ENCODE assay signal across 13 cellular contexts in the genomic region with DNA sequence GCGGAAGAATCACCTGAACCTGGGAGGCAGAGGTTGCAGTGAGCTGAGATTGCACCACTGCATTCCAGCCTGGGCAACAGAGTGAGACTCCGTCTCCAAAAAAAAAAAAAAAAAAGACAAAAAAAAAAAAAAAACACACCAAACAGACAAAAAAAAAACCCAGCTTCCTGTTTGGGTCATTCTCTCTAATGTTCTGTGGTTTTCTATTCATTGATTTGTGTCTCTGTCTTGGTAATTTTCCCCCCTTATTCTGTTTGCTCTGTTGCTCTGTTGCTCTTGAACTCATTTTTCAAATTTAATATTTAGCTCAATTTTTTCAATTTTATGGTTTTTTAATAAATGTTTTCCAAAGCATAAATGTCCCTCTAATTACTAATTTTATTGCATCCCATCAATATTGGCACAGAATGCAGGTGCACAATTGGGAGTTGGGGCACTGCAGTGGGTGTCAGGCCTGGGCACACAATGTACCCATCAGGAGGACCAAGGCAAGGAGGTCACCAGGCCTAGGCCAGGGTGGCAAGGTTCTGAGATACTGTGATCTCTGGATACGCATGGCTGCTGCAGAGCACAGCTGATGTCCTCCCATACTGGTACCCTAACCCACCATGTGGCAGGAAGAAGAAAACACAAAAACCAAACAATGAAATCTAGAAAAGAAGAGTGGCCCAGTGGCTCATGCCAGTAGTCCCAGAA. TPM values are rescaled to one million over a fixed set of nuclear protein-coding genes. Genes with fewer than 3 reads are reported as not detected.
DNase-seq lines count a peak whose midpoint lies in the region; ATAC-seq and TF ChIP-seq lines count a peak whose summit lies in the region.
"Had no signal": no experiment of that assay in that cellular context is flagged by ENCODE, and none has a peak within 500 bp of the region (broad histone marks: within the 10 kb centered on the region; RNA-seq: fewer than 3 reads in every experiment).

No MANE protein-coding gene starts in this region.

- peaks cover 8% of the 10 kb centered on the region for H3K4me1 Mint-ChIP-seq in activated CD8-positive, alpha-beta T cell treated with anti-CD3 and anti-CD28 coated beads for 36 hours (ENCODE audit: low read depth)
- H3K4me1 Mint-ChIP-seq: neural crest cell had no signal

- CTCF ChIA-PET in activated CD8-positive, alpha-beta T cell treated with anti-CD3 and anti-CD28 coated beads for 36 hours (lab: Charles Lee), result interaction anchor here (0.9 to 10.4 kb wide), 18 partner anchors 9 to 433 kb away, joined by 3 to 199 read pairs (median 16); a partner anchor contains a TSS

- no peaks in the 10 kb centered on the region for H3K9me3 Mint-ChIP-seq in activated CD8-positive, alpha-beta T cell treated with anti-CD3 and anti-CD28 coated beads for 36 hours
- H3K9me3 Mint-ChIP-seq: neural crest cell had no signal

- ATAC-seq in GM18907 (IDR thresholded peaks at IDR 0.05; ENCODE audit: unreplicated experiment) (peak; percentile 77), HG02981 (IDR thresholded peaks at IDR 0.05; ENCODE audit: unreplicated experiment) (peak; percentile 63), heart right ventricle (no peak)
- peak; percentile 46 for ATAC-seq in activated CD8-positive, alpha-beta T cell treated with anti-CD3 and anti-CD28 coated beads for 36 hours

- POLR2A ChIA-PET in activated CD8-positive, alpha-beta T cell treated with anti-CD3 and anti-CD28 coated beads for 36 hours (lab: Charles Lee), result interaction anchor here (1.1 to 1.5 kb wide), 2 partner anchors 64 to 65 kb away, joined by 3 to 4 read pairs; no protein-coding TSS in a partner anchor

- peaks cover 17 to 45% (median 23%) of the 10 kb centered on the region in 10 experiments for H3K4me1 ChIP-seq in BLaER1 treated with 17β-estradiol and CSF1 and Interleukin-3, amounts not matched to agents 10 nM and 100 nM
- peaks cover 0 to 15% (median 0%) of the 10 kb centered on the region in 9 donors for H3K4me1 ChIP-seq in heart right ventricle

- H3K9ac ChIP-seq in BLaER1 treated with 17β-estradiol and CSF1 and Interleukin-3, amounts not matched to agents 10 nM and 100 nM, result peak overlapping the region in 3 of 11 experiments; percentile 7 to 21 (median 10); a peak in 2 of 22 replicates

- H3K27me3 ChIP-seq in BLaER1 treated with 17β-estradiol and CSF1 and Interleukin-3, amounts not matched to agents 10 nM and 100 nM, result no peaks in the 10 kb centered on the region
- peaks cover 0 to 3% (median 0%) of the 10 kb centered on the region in 7 donors for H3K27me3 ChIP-seq in heart right ventricle

- peak overlapping the region; percentile 47 for H3K27ac Mint-ChIP-seq in activated CD8-positive, alpha-beta T cell treated with anti-CD3 and anti-CD28 coated beads for 36 hours

- H3K36me3 Mint-ChIP-seq in activated CD8-positive, alpha-beta T cell treated with anti-CD3 and anti-CD28 coated beads for 36 hours (ENCODE audit: low read depth), result no peaks in the 10 kb centered on the region

- WGBS in heart right ventricle, 2 donors, result 79 to 99% methylated on average over 3 of the region's 3 CpGs

- H3K27ac ChIP-seq in BLaER1 treated with 17β-estradiol and CSF1 and Interleukin-3, amounts not matched to agents 10 nM and 100 nM, result peak overlapping the region in 10 of 11 experiments; percentile 6 to 64 (median 53); a peak in 15 of 22 replicates
- H3K27ac ChIP-seq in heart right ventricle (no peak overlapping the region), substantia nigra (ENCODE audit: low read depth, low read length, poor library complexity, severe bottlenecking) (no peak overlapping the region)
- H3K27ac ChIP-seq: C4-2B, VCaP had no signal

- H3K36me3 ChIP-seq in BLaER1 treated with 17β-estradiol and CSF1 and Interleukin-3, amounts not matched to agents 10 nM and 100 nM, result no peaks in the 10 kb centered on the region
- H3K36me3 ChIP-seq in heart right ventricle, result no peaks in the 10 kb centered on the region

- H3K4me3 ChIP-seq in BLaER1 treated with 17β-estradiol and CSF1 and Interleukin-3, amounts not matched to agents 10 nM and 100 nM, result no peak overlapping the region
- no peak overlapping the region for H3K4me3 ChIP-seq in heart right ventricle

- no peak for TF ChIP-seq CTCF in activated CD8-positive, alpha-beta T cell treated with anti-CD3 and anti-CD28 coated beads for 36 hours (IDR thresholded peaks at IDR 0.05)
- TF ChIP-seq CTCF in heart right ventricle (IDR thresholded peaks at IDR 0.05), result no peak

- DNase-seq in activated CD8-positive, alpha-beta T cell treated with anti-CD3 and anti-CD28 coated beads for 36 hours, result no peak
- DNase-seq in AG20443 (ENCODE audit: low spot score) (no peak), heart right ventricle (no peak), NCI-H226 (no peak), substantia nigra (lab: John Stamatoyannopoulos, UW) (no peak)
- DNase-seq: NCI-H1417; stimulated activated CD4-positive, alpha-beta T cell treated with anti-CD3 and anti-CD28 coated beads, Interleukin-2, amount 100 ng/mL, for 24 hours had no signal

- no peaks in the 10 kb centered on the region for H3K27me3 Mint-ChIP-seq in activated CD8-positive, alpha-beta T cell treated with anti-CD3 and anti-CD28 coated beads for 36 hours

- H3K9me3 ChIP-seq in BLaER1 treated with 17β-estradiol and CSF1 and Interleukin-3, amounts not matched to agents 10 nM and 100 nM (replicated peaks in 1 of 11), result no peaks in the 10 kb centered on the region
- no peaks in the 10 kb centered on the region for H3K9me3 ChIP-seq in heart right ventricle

- H3K4me2 ChIP-seq in BLaER1 treated with 17β-estradiol and CSF1 and Interleukin-3, amounts not matched to agents 10 nM and 100 nM, result peak overlapping the region; percentile 49 to 78 (median 68)

- intact Hi-C loops in activated CD8-positive, alpha-beta T cell treated with anti-CD3 and anti-CD28 coated beads for 36 hours (cut with micrococcal nuclease), result loop anchor here (1.0 to 10.0 kb wide), 2 partner anchors 65 to 424 kb away; no protein-coding TSS in a partner anchor
- intact Hi-C loops in heart right ventricle (cut with DNase I), result loop anchor here in 8 of 10 donors (2.0 to 10.0 kb wide), 6 partner anchors 61 to 424 kb away; no protein-coding TSS in a partner anchor

- no peak overlapping the region for H3K4me3 Mint-ChIP-seq in activated CD8-positive, alpha-beta T cell treated with anti-CD3 and anti-CD28 coated beads for 36 hours
- H3K4me3 Mint-ChIP-seq: neural crest cell had no signal

- no peaks in the 10 kb centered on the region for H4K20me1 ChIP-seq in BLaER1 treated with 17β-estradiol and CSF1 and Interleukin-3, amounts not matched to agents 10 nM and 100 nM

RNA-seq across cellular contexts. Expression of a gene that starts 8.0 kb away (rescaled TPM):
- 10 to 100 TPM; 52.4 to 56.9 TPM for total RNA-seq in activated CD8-positive, alpha-beta T cell treated with anti-CD3 and anti-CD28 coated beads for 36 hours
- 10 to 100 TPM; 39.9 to 60.6 (median 49.0) TPM for total RNA-seq in heart right ventricle
- 10 to 100 TPM; 10.5 to 24.6 TPM for polyA plus RNA-seq in heart right ventricle

RNA-seq across cellular contexts. Expression of a gene that starts 38.6 kb away (rescaled TPM):
- total RNA-seq in activated CD8-positive, alpha-beta T cell treated with anti-CD3 and anti-CD28 coated beads for 36 hours, result 1 to 10 TPM; 3.8 to 4.3 TPM
- total RNA-seq in heart right ventricle, result 10 to 100 TPM in 2 of 10 donors, 1 to 10 TPM in 8; 2.4 to 19.6 (median 3.3) TPM
- polyA plus RNA-seq in heart right ventricle, result 1 to 10 TPM; 4.2 to 4.3 TPM

Comparison
In these comparisons a context has a peak if more than half of its experiments do, and no peak if none do; other contexts are left out.
1. H3K27ac ChIP-seq: peak in BLaER1 treated with 17β-estradiol and CSF1 and Interleukin-3, amounts not matched to agents 10 nM and 100 nM (10 of 11); none in heart right ventricle (0 of 10) and substantia nigra (single experiment).
2. ATAC-seq: peak in GM18907 (single experiment), HG02981 (single experiment) and activated CD8-positive, alpha-beta T cell treated with anti-CD3 and anti-CD28 coated beads for 36 hours (single experiment); none in heart right ventricle (0 of 8).